10 cellular contexts compared by ENCODE assay signal in genomic region chr21:15061747-15062146, GRCh38. TPM values are rescaled to one million over a fixed set of nuclear protein-coding genes. Genes with fewer than 3 reads are reported as not detected.
DNase-seq lines count a peak whose midpoint lies in the region; ATAC-seq and TF ChIP-seq lines count a peak whose summit lies in the region.
"Had no signal": no experiment of that assay in that cellular context is flagged by ENCODE, and none has a peak within 500 bp of the region (broad histone marks: within the 10 kb centered on the region; RNA-seq: fewer than 3 reads in every experiment).

No MANE protein-coding gene starts in this region.

- no peak overlapping the region for H3K27ac ChIP-seq in DND-41 (ENCODE audit: low read length)
- H3K27ac ChIP-seq in fibroblast of lung (ENCODE audit: insufficient read depth, low read length): no peak overlapping the region

- peak overlapping the region; percentile 68 for H3K4me2 ChIP-seq in DND-41 (ENCODE audit: insufficient read depth, low read length)
- peak overlapping the region; percentile 73 for H3K4me2 ChIP-seq in fibroblast of lung (ENCODE audit: extremely low read depth, insufficient read depth, low read length)

- no peak overlapping the region for H3K4me3 Mint-ChIP-seq in osteocyte (ENCODE audit: unreplicated experiment)

- no peaks in the 10 kb centered on the region for H3K36me3 Mint-ChIP-seq in osteocyte (ENCODE audit: unreplicated experiment)

- H3K27me3 ChIP-seq in DND-41 (ENCODE audit: insufficient read depth, low read length, poor library complexity) (no peaks in the 10 kb centered on the region), fibroblast of lung (ENCODE audit: control insufficient read depth, insufficient read depth, low read length) (no peaks in the 10 kb centered on the region)

- H2AFZ ChIP-seq in DND-41 (ENCODE audit: low read depth, low read length) (no peak overlapping the region), fibroblast of lung (ENCODE audit: low read length) (no peak overlapping the region)

- H3K9me3 ChIP-seq in DND-41 (ENCODE audit: insufficient read depth, low read length, severe bottlenecking) (no peaks in the 10 kb centered on the region), fibroblast of lung (ENCODE audit: control insufficient read depth, insufficient read depth, low read depth, low read length) (no peaks in the 10 kb centered on the region)

- ATAC-seq in DND-41 (ENCODE audit: insufficient read depth, low read depth) (no peak), HG03439 (IDR thresholded peaks at IDR 0.05; ENCODE audit: unreplicated experiment) (no peak)

- DNase-seq in DND-41 (no peak), SK-N-DZ (ENCODE audit: low spot score) (peak; percentile 67), fibroblast of lung (ENCODE audit: low read depth in 2 of 2) (no peak), putamen (ENCODE audit: low spot score) (peak; percentile 17), islet precursor cell (no peak), osteocyte (ENCODE audit: extremely low spot score, unreplicated experiment) (no peak), globus pallidus (ENCODE audit: low spot score) (no peak)
- DNase-seq: amygdala, NCI-H187 treated with DMSO at 0.1 percent for 48 hours had no signal

- H3K27me3 Mint-ChIP-seq in osteocyte (ENCODE audit: unreplicated experiment): no peaks in the 10 kb centered on the region

- H3K4me3 ChIP-seq in DND-41 (ENCODE audit: low read depth in 1 of 2, low read length in 2 of 2) (peak overlapping the region in 1 of 2 experiments; percentile 1; a peak in 1 of 4 replicates), fibroblast of lung (replicated peaks in 1 of 4; ENCODE audit: control extremely low read depth in 1 of 4, insufficient read depth in 1 of 4, low read depth in 3 of 4, low read length in 4 of 4) (peak overlapping the region in 3 of 4 experiments; percentile 14 to 94 (median 80))

- peaks cover 61% of the 10 kb centered on the region for H3K4me1 Mint-ChIP-seq in osteocyte (ENCODE audit: unreplicated experiment)

- H3K79me2 ChIP-seq in DND-41 (ENCODE audit: insufficient read depth, low read length): peaks cover 89% of the 10 kb centered on the region
- peaks cover 76% of the 10 kb centered on the region for H3K79me2 ChIP-seq in fibroblast of lung (ENCODE audit: control insufficient read depth, insufficient read depth, low read length)

- H3K9ac ChIP-seq in DND-41 (ENCODE audit: low read depth, low read length) (no peak overlapping the region), fibroblast of lung (ENCODE audit: insufficient read depth, low read length) (no peak overlapping the region)

- TF ChIP-seq CTCF in DND-41 (IDR thresholded peaks at IDR 0.05; ENCODE audit: borderline replicate concordance, extremely low read depth, low read length, poor library complexity, severe bottlenecking) (no peak), fibroblast of lung (conservative IDR thresholded peaks at IDR 0.05 in 1 of 2, IDR thresholded peaks at IDR 0.05 in 1 of 2; ENCODE audit: low read depth in 1 of 2, low read length in 2 of 2) (no peak), osteocyte (IDR thresholded peaks at IDR 0.05) (no peak)

- no peaks in the 10 kb centered on the region for H3K9me3 Mint-ChIP-seq in osteocyte (ENCODE audit: unreplicated experiment)

- H3K36me3 ChIP-seq in DND-41 (ENCODE audit: insufficient read depth, low read length) (no peaks in the 10 kb centered on the region), fibroblast of lung (ENCODE audit: control insufficient read depth, insufficient read depth, low read length) (no peaks in the 10 kb centered on the region)

- H3K27ac Mint-ChIP-seq in osteocyte (ENCODE audit: unreplicated experiment): no peak overlapping the region

- H4K20me1 ChIP-seq in DND-41 (ENCODE audit: insufficient read depth, low read length) (peaks cover 42% of the 10 kb centered on the region; the same call in 1 of the 2 replicates), fibroblast of lung (ENCODE audit: control insufficient read depth, extremely low read depth, insufficient read depth, low read length) (no peaks in the 10 kb centered on the region)

- H3K4me1 ChIP-seq in DND-41 (ENCODE audit: insufficient read depth, low read length): peaks cover 68% of the 10 kb centered on the region
- peaks cover 6% of the 10 kb centered on the region for H3K4me1 ChIP-seq in fibroblast of lung (ENCODE audit: control insufficient read depth, extremely low read depth, insufficient read depth, low read length)

RNA-seq across cellular contexts. Expression of gene NRIP1, which starts 3.1 kb away (rescaled TPM):
- 18.6 and 18.9 TPM in 2 replicates for polyA plus RNA-seq in SK-N-DZ (2014; cell fraction: cytosol; rRNA removed)
- polyA plus RNA-seq in SK-N-DZ (2014; cell fraction: nucleus; rRNA removed): 16.3 and 17.7 TPM in 2 replicates
- total RNA-seq in fibroblast of lung (24.8 and 25.4 TPM in 2 replicates), osteocyte (17.4 and 17.9 TPM in 2 replicates)
- polyA plus RNA-seq in fibroblast of lung: 12.9 and 17.8 TPM in 2 replicates
- polyA plus RNA-seq in fibroblast of lung (2012): 9.1 and 13.5 TPM in 2 replicates
- 6.8 and 9.8 TPM in 2 replicates for polyA minus RNA-seq in fibroblast of lung (ENCODE audit: low replicate concordance)

Comparison
In these comparisons a context has a peak if more than half of its experiments do, and no peak if none do; other contexts are left out.
1. DNase-seq: peak in SK-N-DZ (single experiment) and putamen (single experiment); none in DND-41 (single experiment), fibroblast of lung (0 of 2), islet precursor cell (single experiment), osteocyte (single experiment) and globus pallidus (single experiment).